ENCODE assay signal across 1 cellular context in genomic region chr2:120669121-120669952, GRCh38.
TF ChIP-seq lines count a peak whose summit lies in the region.

No MANE protein-coding gene starts in this region.

TF ChIP-seq in HepG2, 621 proteins besides CTCF, POLR2A, EP300 and RAD21 (continued from another document and continues in another):
- TF ChIP-seq, protein P1, sequence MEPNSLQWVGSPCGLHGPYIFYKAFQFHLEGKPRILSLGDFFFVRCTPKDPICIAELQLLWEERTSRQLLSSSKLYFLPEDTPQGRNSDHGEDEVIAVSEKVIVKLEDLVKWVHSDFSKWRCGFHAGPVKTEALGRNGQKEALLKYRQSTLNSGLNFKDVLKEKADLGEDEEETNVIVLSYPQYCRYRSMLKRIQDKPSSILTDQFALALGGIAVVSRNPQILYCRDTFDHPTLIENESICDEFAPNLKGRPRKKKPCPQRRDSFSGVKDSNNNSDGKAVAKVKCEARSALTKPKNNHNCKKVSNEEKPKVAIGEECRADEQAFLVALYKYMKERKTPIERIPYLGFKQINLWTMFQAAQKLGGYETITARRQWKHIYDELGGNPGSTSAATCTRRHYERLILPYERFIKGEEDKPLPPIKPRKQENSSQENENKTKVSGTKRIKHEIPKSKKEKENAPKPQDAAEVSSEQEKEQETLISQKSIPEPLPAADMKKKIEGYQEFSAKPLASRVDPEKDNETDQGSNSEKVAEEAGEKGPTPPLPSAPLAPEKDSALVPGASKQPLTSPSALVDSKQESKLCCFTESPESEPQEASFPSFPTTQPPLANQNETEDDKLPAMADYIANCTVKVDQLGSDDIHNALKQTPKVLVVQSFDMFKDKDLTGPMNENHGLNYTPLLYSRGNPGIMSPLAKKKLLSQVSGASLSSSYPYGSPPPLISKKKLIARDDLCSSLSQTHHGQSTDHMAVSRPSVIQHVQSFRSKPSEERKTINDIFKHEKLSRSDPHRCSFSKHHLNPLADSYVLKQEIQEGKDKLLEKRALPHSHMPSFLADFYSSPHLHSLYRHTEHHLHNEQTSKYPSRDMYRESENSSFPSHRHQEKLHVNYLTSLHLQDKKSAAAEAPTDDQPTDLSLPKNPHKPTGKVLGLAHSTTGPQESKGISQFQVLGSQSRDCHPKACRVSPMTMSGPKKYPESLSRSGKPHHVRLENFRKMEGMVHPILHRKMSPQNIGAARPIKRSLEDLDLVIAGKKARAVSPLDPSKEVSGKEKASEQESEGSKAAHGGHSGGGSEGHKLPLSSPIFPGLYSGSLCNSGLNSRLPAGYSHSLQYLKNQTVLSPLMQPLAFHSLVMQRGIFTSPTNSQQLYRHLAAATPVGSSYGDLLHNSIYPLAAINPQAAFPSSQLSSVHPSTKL (CRISPR knock-in tag; IDR thresholded peaks at IDR 0.05) = peak; percentile 45; the same call in 1 of the 2 replicates
- TF ChIP-seq ZNF746 (CRISPR knock-in tag; IDR thresholded peaks at IDR 0.05) = peak; percentile 37; the same call in 1 of the 2 replicates
- TF ChIP-seq PCBP2 (optimal IDR thresholded peaks at IDR 0.05; ENCODE audit: low read depth, low read length, poor library complexity, severe bottlenecking) = no peak
- TF ChIP-seq, protein P2, sequence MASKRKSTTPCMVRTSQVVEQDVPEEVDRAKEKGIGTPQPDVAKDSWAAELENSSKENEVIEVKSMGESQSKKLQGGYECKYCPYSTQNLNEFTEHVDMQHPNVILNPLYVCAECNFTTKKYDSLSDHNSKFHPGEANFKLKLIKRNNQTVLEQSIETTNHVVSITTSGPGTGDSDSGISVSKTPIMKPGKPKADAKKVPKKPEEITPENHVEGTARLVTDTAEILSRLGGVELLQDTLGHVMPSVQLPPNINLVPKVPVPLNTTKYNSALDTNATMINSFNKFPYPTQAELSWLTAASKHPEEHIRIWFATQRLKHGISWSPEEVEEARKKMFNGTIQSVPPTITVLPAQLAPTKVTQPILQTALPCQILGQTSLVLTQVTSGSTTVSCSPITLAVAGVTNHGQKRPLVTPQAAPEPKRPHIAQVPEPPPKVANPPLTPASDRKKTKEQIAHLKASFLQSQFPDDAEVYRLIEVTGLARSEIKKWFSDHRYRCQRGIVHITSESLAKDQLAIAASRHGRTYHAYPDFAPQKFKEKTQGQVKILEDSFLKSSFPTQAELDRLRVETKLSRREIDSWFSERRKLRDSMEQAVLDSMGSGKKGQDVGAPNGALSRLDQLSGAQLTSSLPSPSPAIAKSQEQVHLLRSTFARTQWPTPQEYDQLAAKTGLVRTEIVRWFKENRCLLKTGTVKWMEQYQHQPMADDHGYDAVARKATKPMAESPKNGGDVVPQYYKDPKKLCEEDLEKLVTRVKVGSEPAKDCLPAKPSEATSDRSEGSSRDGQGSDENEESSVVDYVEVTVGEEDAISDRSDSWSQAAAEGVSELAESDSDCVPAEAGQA (IDR thresholded peaks at IDR 0.05; ENCODE audit: low read depth) = no peak
- TF ChIP-seq, protein P2 (CRISPR knock-in tag; IDR thresholded peaks at IDR 0.05; ENCODE audit: borderline replicate concordance) = no peak
- no peak for TF ChIP-seq ZNF749 (CRISPR knock-in tag; IDR thresholded peaks at IDR 0.05; ENCODE audit: borderline replicate concordance)
- TF ChIP-seq NONO (IDR thresholded peaks at IDR 0.05) = no peak
- TF ChIP-seq NONO (CRISPR knock-in tag; conservative IDR thresholded peaks at IDR 0.05) = no peak
- no peak for TF ChIP-seq NPAS2 (CRISPR knock-in tag; IDR thresholded peaks at IDR 0.05; ENCODE audit: borderline replicate concordance)
- TF ChIP-seq NAIF1 (CRISPR knock-in tag; IDR thresholded peaks at IDR 0.05; ENCODE audit: borderline replicate concordance) = no peak
- no peak for TF ChIP-seq RARG (CRISPR knock-in tag; IDR thresholded peaks at IDR 0.05; ENCODE audit: low read depth)
- TF ChIP-seq ZNF777 (CRISPR knock-in tag; IDR thresholded peaks at IDR 0.05) = peak; percentile 46; the same call in 1 of the 2 replicates
- TF ChIP-seq NFKBIZ (CRISPR knock-in tag; IDR thresholded peaks at IDR 0.05) = 0 out of 2 replicates have a peak, but pooled peaks have one; percentile 43
- TF ChIP-seq, protein P3, sequence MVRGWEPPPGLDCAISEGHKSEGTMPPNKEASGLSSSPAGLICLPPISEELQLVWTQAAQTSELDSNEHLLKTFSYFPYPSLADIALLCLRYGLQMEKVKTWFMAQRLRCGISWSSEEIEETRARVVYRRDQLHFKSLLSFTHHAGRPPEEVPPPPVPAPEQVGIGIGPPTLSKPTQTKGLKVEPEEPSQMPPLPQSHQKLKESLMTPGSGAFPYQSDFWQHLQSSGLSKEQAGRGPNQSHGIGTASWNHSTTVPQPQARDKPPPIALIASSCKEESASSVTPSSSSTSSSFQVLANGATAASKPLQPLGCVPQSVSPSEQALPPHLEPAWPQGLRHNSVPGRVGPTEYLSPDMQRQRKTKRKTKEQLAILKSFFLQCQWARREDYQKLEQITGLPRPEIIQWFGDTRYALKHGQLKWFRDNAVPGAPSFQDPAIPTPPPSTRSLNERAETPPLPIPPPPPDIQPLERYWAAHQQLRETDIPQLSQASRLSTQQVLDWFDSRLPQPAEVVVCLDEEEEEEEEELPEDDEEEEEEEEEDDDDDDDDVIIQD (CRISPR knock-in tag; IDR thresholded peaks at IDR 0.05; ENCODE audit: low read depth) = no peak
- no peak for TF ChIP-seq ZNF441 (CRISPR knock-in tag; IDR thresholded peaks at IDR 0.05; ENCODE audit: borderline replicate concordance)
- TF ChIP-seq ZFP1 (CRISPR knock-in tag; IDR thresholded peaks at IDR 0.05) = no peak
- no peak for TF ChIP-seq SKIL (CRISPR knock-in tag; IDR thresholded peaks at IDR 0.05; ENCODE audit: borderline replicate concordance)
- TF ChIP-seq SMARCE1 (IDR thresholded peaks at IDR 0.05; ENCODE audit: borderline replicate concordance) = no peak
- no peak for TF ChIP-seq RBFOX2 (IDR thresholded peaks at IDR 0.05; ENCODE audit: low read depth, low read length)
- TF ChIP-seq MAFG (CRISPR knock-in tag; IDR thresholded peaks at IDR 0.05) = no peak
- TF ChIP-seq NFATC3 (CRISPR knock-in tag; IDR thresholded peaks at IDR 0.05) = no peak
- TF ChIP-seq HIVEP1 (CRISPR knock-in tag; IDR thresholded peaks at IDR 0.05) = peak; percentile 70; the same call in 1 of the 2 replicates
- no peak for TF ChIP-seq KDM1A (CRISPR knock-in tag; IDR thresholded peaks at IDR 0.05)
- no peak for TF ChIP-seq GRHL1 (CRISPR knock-in tag; conservative IDR thresholded peaks at IDR 0.05)
- TF ChIP-seq SAP130 (CRISPR knock-in tag; IDR thresholded peaks at IDR 0.05; ENCODE audit: low read depth) = no peak; the same call in 1 of the 2 replicates
- TF ChIP-seq ZNF12 (CRISPR knock-in tag; IDR thresholded peaks at IDR 0.05) = peak; percentile 57; the same call in 1 of the 2 replicates
- no peak for TF ChIP-seq ZNF34 (CRISPR knock-in tag; IDR thresholded peaks at IDR 0.05; ENCODE audit: borderline replicate concordance)
- no peak for TF ChIP-seq ZNF879 (CRISPR knock-in tag; IDR thresholded peaks at IDR 0.05)
- peak; percentile 66 for TF ChIP-seq TBX2 (CRISPR knock-in tag; IDR thresholded peaks at IDR 0.05; ENCODE audit: borderline replicate concordance)
- no peak for TF ChIP-seq HOXD1 (CRISPR knock-in tag; IDR thresholded peaks at IDR 0.05)
- TF ChIP-seq ETV6 (CRISPR knock-in tag; conservative IDR thresholded peaks at IDR 0.05) = peak; percentile 30; the same call in 1 of the 2 replicates
- no peak for TF ChIP-seq GZF1 (CRISPR knock-in tag; IDR thresholded peaks at IDR 0.05)
- peak; percentile 54; the same call in 1 of the 2 replicates for TF ChIP-seq PCBP1 (IDR thresholded peaks at IDR 0.05; ENCODE audit: borderline replicate concordance, low read depth, low read length)
- TF ChIP-seq MYC (CRISPR knock-in tag; IDR thresholded peaks at IDR 0.05; ENCODE audit: borderline replicate concordance) = no peak
- no peak for TF ChIP-seq MIER2 (CRISPR knock-in tag; IDR thresholded peaks at IDR 0.05)
- peak; percentile 44; the same call in 1 of the 2 replicates for TF ChIP-seq STAG1 (CRISPR knock-in tag; IDR thresholded peaks at IDR 0.05)
- TF ChIP-seq ZFAT (CRISPR knock-in tag; conservative IDR thresholded peaks at IDR 0.05) = no peak
- no peak for TF ChIP-seq ZNF639 (CRISPR knock-in tag; conservative IDR thresholded peaks at IDR 0.05)
- no peak for TF ChIP-seq IRX3 (CRISPR knock-in tag; IDR thresholded peaks at IDR 0.05; ENCODE audit: borderline replicate concordance, low read depth)
- TF ChIP-seq ZNF790 (CRISPR knock-in tag; IDR thresholded peaks at IDR 0.05; ENCODE audit: borderline replicate concordance) = no peak
- TF ChIP-seq, protein P4, sequence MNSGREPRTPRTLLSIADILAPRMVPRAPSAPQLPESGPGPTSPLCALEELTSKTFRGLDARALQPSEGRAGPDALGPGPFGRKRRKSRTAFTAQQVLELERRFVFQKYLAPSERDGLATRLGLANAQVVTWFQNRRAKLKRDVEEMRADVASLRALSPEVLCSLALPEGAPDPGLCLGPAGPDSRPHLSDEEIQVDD (CRISPR knock-in tag; IDR thresholded peaks at IDR 0.05; ENCODE audit: borderline replicate concordance) = no peak
- no peak for TF ChIP-seq IKZF1 (IDR thresholded peaks at IDR 0.05)
- TF ChIP-seq ARID2 (CRISPR knock-in tag; IDR thresholded peaks at IDR 0.05; ENCODE audit: borderline replicate concordance) = no peak
- TF ChIP-seq ZNF83 (CRISPR knock-in tag; IDR thresholded peaks at IDR 0.05; ENCODE audit: borderline replicate concordance) = no peak
- TF ChIP-seq, protein P5, sequence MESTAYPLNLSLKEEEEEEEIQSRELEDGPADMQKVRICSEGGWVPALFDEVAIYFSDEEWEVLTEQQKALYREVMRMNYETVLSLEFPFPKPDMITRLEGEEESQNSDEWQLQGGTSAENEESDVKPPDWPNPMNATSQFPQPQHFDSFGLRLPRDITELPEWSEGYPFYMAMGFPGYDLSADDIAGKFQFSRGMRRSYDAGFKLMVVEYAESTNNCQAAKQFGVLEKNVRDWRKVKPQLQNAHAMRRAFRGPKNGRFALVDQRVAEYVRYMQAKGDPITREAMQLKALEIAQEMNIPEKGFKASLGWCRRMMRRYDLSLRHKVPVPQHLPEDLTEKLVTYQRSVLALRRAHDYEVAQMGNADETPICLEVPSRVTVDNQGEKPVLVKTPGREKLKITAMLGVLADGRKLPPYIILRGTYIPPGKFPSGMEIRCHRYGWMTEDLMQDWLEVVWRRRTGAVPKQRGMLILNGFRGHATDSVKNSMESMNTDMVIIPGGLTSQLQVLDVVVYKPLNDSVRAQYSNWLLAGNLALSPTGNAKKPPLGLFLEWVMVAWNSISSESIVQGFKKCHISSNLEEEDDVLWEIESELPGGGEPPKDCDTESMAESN (CRISPR knock-in tag; conservative IDR thresholded peaks at IDR 0.05) = peak; percentile 66
- TF ChIP-seq RAD51 (IDR thresholded peaks at IDR 0.05; ENCODE audit: borderline replicate concordance) = no peak
